Comparison of ENCODE assay signal across 12 cellular contexts in the genomic region with DNA sequence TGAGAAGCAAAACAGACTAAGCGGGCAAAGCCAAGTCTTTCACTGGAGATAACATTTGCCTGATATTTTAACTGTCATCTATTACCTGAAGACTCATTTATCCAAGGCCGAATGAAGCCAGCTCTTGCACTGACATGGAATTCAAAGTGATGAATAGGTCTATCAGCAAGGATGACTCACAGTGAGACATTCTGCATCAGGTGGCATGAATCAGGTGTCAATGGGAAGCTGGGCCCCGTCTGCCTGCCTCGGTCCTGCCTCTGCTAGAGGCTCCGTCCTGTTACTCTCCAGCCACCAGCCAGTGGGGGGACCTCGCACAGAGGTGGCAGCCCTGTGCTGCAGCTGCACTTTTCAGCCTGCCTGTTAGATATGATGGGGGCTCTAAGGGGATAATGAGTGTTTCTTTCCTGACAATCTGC. TPM values are rescaled to one million over a fixed set of nuclear protein-coding genes. Genes with fewer than 3 reads are reported as not detected.
DNase-seq lines count a peak whose midpoint lies in the region; ATAC-seq and TF ChIP-seq lines count a peak whose summit lies in the region.
"Had no signal": no experiment of that assay in that cellular context is flagged by ENCODE, and none has a peak within 500 bp of the region (broad histone marks: within the 10 kb centered on the region; RNA-seq: fewer than 3 reads in every experiment).

No MANE protein-coding gene starts in this region.

- no peaks in the 10 kb centered on the region for H3F3A ChIP-seq in MM.1S (ENCODE audit: insufficient read depth, low read length)

- TF ChIP-seq POLR2A in breast epithelium (IDR thresholded peaks at IDR 0.05) (no peak), tibial nerve (IDR thresholded peaks at IDR 0.05) (no peak)

- no peaks in the 10 kb centered on the region for H3K27me3 ChIP-seq in breast epithelium
- no peaks in the 10 kb centered on the region for H3K27me3 ChIP-seq in tibial nerve
- H3K27me3 ChIP-seq in MM.1S (replicated peaks; ENCODE audit: insufficient read depth, low read length), result no peaks in the 10 kb centered on the region

- H2AFZ ChIP-seq in MM.1S (ENCODE audit: low read length), result no peak overlapping the region

- no peak overlapping the region for H3K9ac ChIP-seq in MM.1S (ENCODE audit: low read length)

- H4K20me1 ChIP-seq in MM.1S (ENCODE audit: insufficient read depth, low read length), result no peaks in the 10 kb centered on the region

- no peak for TF ChIP-seq EP300 in tibial nerve (IDR thresholded peaks at IDR 0.05)

- H3K4me2 ChIP-seq in MM.1S (ENCODE audit: low read depth, low read length), result no peak overlapping the region

- no peaks in the 10 kb centered on the region for H3K9me3 ChIP-seq in breast epithelium
- H3K9me3 ChIP-seq in tibial nerve, result no peaks in the 10 kb centered on the region
- no peaks in the 10 kb centered on the region for H3K9me3 ChIP-seq in MM.1S (replicated peaks; ENCODE audit: insufficient read depth, low read length)

- H3K36me3 ChIP-seq in breast epithelium (no peaks in the 10 kb centered on the region), tibial nerve (no peaks in the 10 kb centered on the region), MM.1S (replicated peaks; ENCODE audit: insufficient read depth, low read length) (no peaks in the 10 kb centered on the region)

- no peak for TF ChIP-seq CTCF in breast epithelium (IDR thresholded peaks at IDR 0.05)
- TF ChIP-seq CTCF in tibial nerve (IDR thresholded peaks at IDR 0.05), result peak in 1 of 5 experiments; percentile 10
- no peak for TF ChIP-seq CTCF in MM.1S (IDR thresholded peaks at IDR 0.05; ENCODE audit: low read length)

- H3K4me1 ChIP-seq in breast epithelium, result peaks cover 0 to 11% of the 10 kb centered on the region in 2 donors
- peaks cover 0 to 99% (median 48%) of the 10 kb centered on the region in 4 donors for H3K4me1 ChIP-seq in tibial nerve
- no peaks in the 10 kb centered on the region for H3K4me1 ChIP-seq in MM.1S (ENCODE audit: low read length)

- DNase-seq in NCI-H1417 (lab: John Stamatoyannopoulos, UW) (peak in 2 of 3 experiments; percentile 11 to 40), NCI-H1417 treated with DMSO at 0.1 percent for 48 hours (lab: John Stamatoyannopoulos, UW) (no peak), breast epithelium (ENCODE audit: low spot score in 2 of 2) (no peak), left colon (no peak), tibial nerve (ENCODE audit: low spot score in 2 of 2) (no peak), MM.1S (no peak)
- DNase-seq: 8988T, activated B cell treated with CpG ODN at 0.5 μM for 24 hours, left cardiac atrium, NCI-H1694 had no signal

- peak; percentile 62 for ATAC-seq in left colon
- ATAC-seq in HG03196 (IDR thresholded peaks at IDR 0.05; ENCODE audit: unreplicated experiment), result no peak
- no peak for ATAC-seq in HG02588 (IDR thresholded peaks at IDR 0.05; ENCODE audit: unreplicated experiment)

- no peaks in the 10 kb centered on the region for H3K79me2 ChIP-seq in MM.1S (ENCODE audit: low read length)

- intact Hi-C loops in breast epithelium (cut with DNase I; ENCODE audit: low total_unique reads), result no loop called here
- intact Hi-C loops in left colon (cut with DNase I, micrococcal nuclease), result no loop called here

- H3K4me3 ChIP-seq in breast epithelium (no peak overlapping the region), tibial nerve (no peak overlapping the region), MM.1S (ENCODE audit: low read length) (no peak overlapping the region)

- no peaks in the 10 kb centered on the region for H3K9me2 ChIP-seq in MM.1S (replicated peaks; ENCODE audit: insufficient read depth, low read length)

- H3K27ac ChIP-seq in breast epithelium, result peak overlapping the region; percentile 14 to 83
- H3K27ac ChIP-seq in tibial nerve, result peak overlapping the region; percentile 33 to 97 (median 67)
- H3K27ac ChIP-seq in MM.1S (ENCODE audit: low read length), result no peak overlapping the region

- 47 to 53% methylated on average over 6 of the region's 6 CpGs for WGBS in tibial nerve, 2 donors

RNA-seq across cellular contexts. Expression of a gene that starts 23.5 kb away (rescaled TPM):
- 10 to 100 TPM; 42.4 to 62.3 (median 58.7) TPM for total RNA-seq in breast epithelium
- 10 to 100 TPM; 28.7 to 32.9 TPM for total RNA-seq in left colon
- total RNA-seq in tibial nerve, result 100 to 1,000 TPM in 1 of 4 donors, 10 to 100 TPM in 3; 52.7 to 125 (median 80.0) TPM

Comparison
In these comparisons a context has a peak if more than half of its experiments do, and no peak if none do; other contexts are left out.
1. DNase-seq: peak in NCI-H1417 (2 of 3); none in NCI-H1417 treated with DMSO at 0.1 percent for 48 hours (single experiment), breast epithelium (0 of 2), left colon (0 of 2), tibial nerve (0 of 2) and MM.1S (single experiment).